ENCODE assay signal across 22 cellular contexts in genomic region chr3:126837773-126838172, GRCh38.
DNase-seq lines count a peak whose midpoint lies in the region; ATAC-seq and TF ChIP-seq lines count a peak whose summit lies in the region.
"Had no signal": no experiment of that assay in that cellular context is flagged by ENCODE, and none has a peak within 500 bp of the region (broad histone marks: within the 10 kb centered on the region; RNA-seq: fewer than 3 reads in every experiment).

No MANE protein-coding gene starts in this region.

- no peak overlapping the region for H3K4me3 ChIP-seq in IMR-90 (ENCODE audit: insufficient read depth, low read depth, low read length)
- H3K4me3 ChIP-seq in coronary artery, result no peak overlapping the region
- H3K4me3 ChIP-seq in mesenchymal stem cell (ENCODE audit: insufficient read depth in 1 of 2, low read depth in 1 of 2, low read length in 2 of 2), result no peak overlapping the region
- H3K4me3 ChIP-seq: GM12878, PC-9, SJCRH30 had no signal

- in situ Hi-C loops in IMR-90 (cut with MboI; ENCODE audit: low sequenced_read_pairs), result no loop called here

- H3K56ac ChIP-seq in IMR-90 (ENCODE audit: extremely low read depth, insufficient read depth, low read length), result no peak overlapping the region

- H2BK15ac ChIP-seq in IMR-90 (ENCODE audit: low read depth, low read length), result no peak overlapping the region
- no peak overlapping the region for H2BK15ac ChIP-seq in mesenchymal stem cell (ENCODE audit: low read depth, poor library complexity, severe bottlenecking)

- ATAC-seq in IMR-90 (ENCODE audit: low read depth), result no peak
- no peak for ATAC-seq in GM21717 (IDR thresholded peaks at IDR 0.05; ENCODE audit: unreplicated experiment)
- no peak for ATAC-seq in T-cell (replicated peaks in 1 of 4)
- ATAC-seq: GM12878, Right ventricle myocardium inferior had no signal

- H4K8ac ChIP-seq in IMR-90 (ENCODE audit: low read depth in 2 of 2, low read length in 2 of 2), result no peak overlapping the region
- no peak overlapping the region for H4K8ac ChIP-seq in mesenchymal stem cell (ENCODE audit: low read length)

- H3K9me1 ChIP-seq in IMR-90 (ENCODE audit: insufficient read depth, low read length), result peaks cover 6% of the 10 kb centered on the region; the same call in 1 of the 2 replicates

- dilution Hi-C loops in IMR-90 (cut with HindIII; ENCODE audit: low sequenced_read_pairs, unreplicated experiment), result no loop called here

- CTCF ChIA-PET in IMR-90 (lab: Yijun Ruan, JAX), result no interaction called here
- CTCF ChIA-PET in T-cell (lab: Charles Lee), result no interaction called here

- H3K9me3 ChIP-seq in IMR-90 (ENCODE audit: control insufficient read depth, insufficient read depth, low read length) (no peaks in the 10 kb centered on the region), mesenchymal stem cell (ENCODE audit: control insufficient read depth, low read length) (no peaks in the 10 kb centered on the region)
- H3K9me3 ChIP-seq: SJCRH30 had no signal

- H3K23ac ChIP-seq in IMR-90 (ENCODE audit: low read depth, low read length) (no peak overlapping the region), mesenchymal stem cell (ENCODE audit: low read length in 2 of 2) (no peak overlapping the region)

- no peaks in the 10 kb centered on the region for H3K27me3 Mint-ChIP-seq in osteocyte (ENCODE audit: unreplicated experiment)
- H3K27me3 Mint-ChIP-seq in T-cell, result no peaks in the 10 kb centered on the region
- H3K27me3 Mint-ChIP-seq: CD4-positive, alpha-beta memory T cell had no signal

- TF ChIP-seq CTCF in IMR-90 (conservative IDR thresholded peaks at IDR 0.05; ENCODE audit: low read depth, low read length), result no peak
- TF ChIP-seq CTCF in coronary artery (IDR thresholded peaks at IDR 0.05), result no peak
- TF ChIP-seq CTCF in osteocyte (IDR thresholded peaks at IDR 0.05), result no peak

- no peak overlapping the region for H2AFZ ChIP-seq in IMR-90 (replicated peaks; ENCODE audit: low read length, poor library complexity)
- no peak overlapping the region for H2AFZ ChIP-seq in mesenchymal stem cell (ENCODE audit: low read depth, low read length)
- H2AFZ ChIP-seq: PC-9 had no signal

- peaks cover 3% of the 10 kb centered on the region; the same call in 1 of the 2 replicates for H4K20me1 ChIP-seq in IMR-90 (ENCODE audit: insufficient read depth, low read length)

- H3K4ac ChIP-seq in IMR-90 (ENCODE audit: low read depth, low read length), result no peak overlapping the region
- no peak overlapping the region for H3K4ac ChIP-seq in mesenchymal stem cell (ENCODE audit: low read depth in 1 of 2, low read length in 2 of 2)

- no peaks in the 10 kb centered on the region; a peak in 1 of 4 replicates for H3K79me1 ChIP-seq in IMR-90 (ENCODE audit: low read depth in 1 of 2, low read length in 2 of 2)
- peaks cover 1% of the 10 kb centered on the region for H3K79me1 ChIP-seq in mesenchymal stem cell (replicated peaks; ENCODE audit: low read length, poor library complexity, severe bottlenecking)

- H3K18ac ChIP-seq in IMR-90 (ENCODE audit: low read depth, low read length) (no peak overlapping the region), mesenchymal stem cell (ENCODE audit: low read depth in 1 of 2, low read length in 2 of 2) (no peak overlapping the region)

- H3K36me3 ChIP-seq in IMR-90 (ENCODE audit: control insufficient read depth, insufficient read depth, low read length), result no peaks in the 10 kb centered on the region
- peaks cover 0 to 4% of the 10 kb centered on the region in 2 experiments for H3K36me3 ChIP-seq in mesenchymal stem cell (ENCODE audit: control insufficient read depth in 1 of 2, insufficient read depth in 2 of 2, low read depth in 1 of 2, low read length in 2 of 2)
- H3K36me3 ChIP-seq: SJCRH30 had no signal

- H3K4me3 Mint-ChIP-seq in osteocyte (ENCODE audit: unreplicated experiment), result no peak overlapping the region
- H3K4me3 Mint-ChIP-seq in T-cell, result no peak overlapping the region
- H3K4me3 Mint-ChIP-seq: CD4-positive, alpha-beta memory T cell had no signal

- no peak for TF ChIP-seq RAD21 in IMR-90 (IDR thresholded peaks at IDR 0.05; ENCODE audit: low read length)

- no peak overlapping the region for H2BK20ac ChIP-seq in IMR-90 (ENCODE audit: low read depth, low read length)

- no peak overlapping the region for H3K4me2 ChIP-seq in IMR-90 (ENCODE audit: low read depth, low read length)
- H3K4me2 ChIP-seq in mesenchymal stem cell (ENCODE audit: low read length, poor library complexity, severe bottlenecking), result no peak overlapping the region
- H3K4me2 ChIP-seq: PC-9 had no signal

- H3K4me1 ChIP-seq in IMR-90 (ENCODE audit: control insufficient read depth, insufficient read depth, low read length) (peaks cover 8% of the 10 kb centered on the region), mesenchymal stem cell (ENCODE audit: control insufficient read depth, insufficient read depth, low read depth, low read length) (peaks cover 12% of the 10 kb centered on the region)
- H3K4me1 ChIP-seq: SJCRH30 had no signal

- H4K91ac ChIP-seq in IMR-90 (ENCODE audit: insufficient read depth, low read depth, low read length) (no peak overlapping the region), mesenchymal stem cell (ENCODE audit: low read length) (no peak overlapping the region)

- H3K36me3 Mint-ChIP-seq in osteocyte (ENCODE audit: unreplicated experiment) (no peaks in the 10 kb centered on the region), T-cell (peaks cover 19% of the 10 kb centered on the region)

- H4K5ac ChIP-seq in IMR-90 (ENCODE audit: low read depth, low read length), result no peak overlapping the region

- no peak overlapping the region for H2BK12ac ChIP-seq in mesenchymal stem cell (ENCODE audit: low read length in 2 of 2)

- H3K27me3 ChIP-seq in IMR-90 (ENCODE audit: control insufficient read depth, insufficient read depth, low read length), result no peaks in the 10 kb centered on the region
- H3K27me3 ChIP-seq in mesenchymal stem cell (ENCODE audit: control insufficient read depth in 1 of 2, insufficient read depth in 1 of 2, low read length in 2 of 2), result no peaks in the 10 kb centered on the region
- H3K27me3 ChIP-seq: SJCRH30 had no signal

- peaks cover 2% of the 10 kb centered on the region for H3K4me1 Mint-ChIP-seq in osteocyte (ENCODE audit: unreplicated experiment)
- no peaks in the 10 kb centered on the region for H3K4me1 Mint-ChIP-seq in T-cell

- no peak overlapping the region for H3K27ac ChIP-seq in IMR-90 (ENCODE audit: insufficient read depth, low read length)
- peak overlapping the region; percentile 2 for H3K27ac ChIP-seq in angular gyrus (ENCODE audit: low read depth, low read length)
- no peak overlapping the region for H3K27ac ChIP-seq in coronary artery
- no peak overlapping the region for H3K27ac ChIP-seq in mesenchymal stem cell (ENCODE audit: low read length, poor library complexity, severe bottlenecking)
- H3K27ac ChIP-seq: PC-9, SJCRH30 had no signal

- no peak overlapping the region for H2BK120ac ChIP-seq in IMR-90 (ENCODE audit: low read depth, low read length)
- H2BK120ac ChIP-seq in mesenchymal stem cell (ENCODE audit: low read depth, low read length), result no peak overlapping the region

- DNase-seq in IMR-90 (no peak), coronary artery (ENCODE audit: low spot score) (peak; percentile 46), osteocyte (ENCODE audit: extremely low spot score, unreplicated experiment) (peak; percentile 63), mesenchymal stem cell (no peak), T-cell (no peak), NCI-H226 (no peak)
- DNase-seq: CD4-positive, alpha-beta memory T cell; COR-L47; GDM1; HCEC 1CT; NCI-H1048; NCI-H1417; NCI-H1694 treated with DMSO at 0.1 percent for 48 hours; NCI-H2081; NCI-H446 treated with DMSO at 0.1 percent for 48 hours; NCI-H526 treated with DMSO at 0.1 percent for 48 hours; PC-9; SJCRH30 had no signal

- TF ChIP-seq POLR2A in IMR-90 (IDR thresholded peaks at IDR 0.05; ENCODE audit: low read depth, low read length), result no peak

- H2AK5ac ChIP-seq in IMR-90 (ENCODE audit: low read depth, low read length) (peak overlapping the region; percentile 12; the same call in 1 of the 2 replicates), mesenchymal stem cell (ENCODE audit: low read length, severe bottlenecking) (no peak overlapping the region)

- BruUV-seq in IMR-90 (replicated peaks; lab: Mats Ljungman, UMichigan), result no TSS peak

- H3K14ac ChIP-seq in IMR-90 (replicated peaks; ENCODE audit: low read depth, low read length) (no peak overlapping the region), mesenchymal stem cell (ENCODE audit: low read length in 2 of 2) (peak overlapping the region in 1 of 2 experiments; percentile 1)

- no peak overlapping the region for H3K9ac ChIP-seq in IMR-90 (ENCODE audit: low read depth, low read length)
- H3K9ac ChIP-seq in mesenchymal stem cell (ENCODE audit: low read length), result no peak overlapping the region

- intact Hi-C loops in IMR-90 (cut with micrococcal nuclease), result loop anchor here (2.0 kb wide), 1 partner anchor 85 kb away; no protein-coding TSS in a partner anchor

- POLR2A ChIA-PET in IMR-90 (lab: Charles Lee; ENCODE audit: unreplicated experiment) (no interaction called here), T-cell (lab: Charles Lee) (no interaction called here)

- H2BK5ac ChIP-seq in IMR-90 (ENCODE audit: low read depth, low read length, poor library complexity, severe bottlenecking) (no peak overlapping the region), mesenchymal stem cell (ENCODE audit: low read depth, low read length, poor library complexity, severe bottlenecking) (no peak overlapping the region)

- H2AK9ac ChIP-seq in IMR-90 (replicated peaks; ENCODE audit: low read depth, low read length, poor library complexity), result no peak overlapping the region

- H3K27ac Mint-ChIP-seq in osteocyte (ENCODE audit: unreplicated experiment) (no peak overlapping the region), T-cell (no peak overlapping the region)
- H3K27ac Mint-ChIP-seq: CD4-positive, alpha-beta memory T cell had no signal

- H3K9me3 Mint-ChIP-seq in osteocyte (ENCODE audit: unreplicated experiment) (no peaks in the 10 kb centered on the region), T-cell (no peaks in the 10 kb centered on the region)

- WGBS in IMR-90 (ENCODE audit: extremely low coverage in 2 of 2, insufficient read length in 1 of 2), 2 experiments, result no CpG with 5 or more reads among the region's 4 CpGs
- WGBS in mesenchymal stem cell, result 84% methylated on average over 4 of the region's 4 CpGs

TF ChIP-seq in IMR-90, 13 proteins besides CTCF, POLR2A, EP300 and RAD21:
- TF ChIP-seq NFE2L2 (IDR thresholded peaks at IDR 0.05; ENCODE audit: low read depth, low read length), result no peak
- TF ChIP-seq MAZ (IDR thresholded peaks at IDR 0.05; ENCODE audit: borderline replicate concordance, low read depth, low read length), result no peak
- TF ChIP-seq CHD1 (IDR thresholded peaks at IDR 0.05; ENCODE audit: low read depth, low read length), result no peak
- no peak for TF ChIP-seq RFX5 (IDR thresholded peaks at IDR 0.05; ENCODE audit: low read depth, low read length)

Comparison
In these comparisons a context has a peak if more than half of its experiments do, and no peak if none do; other contexts are left out.
1. DNase-seq: peak in coronary artery (single experiment) and osteocyte (single experiment); none in IMR-90 (single experiment), mesenchymal stem cell (single experiment), T-cell (0 of 34) and NCI-H226 (single experiment).